8 cellular contexts compared by ENCODE assay signal in the genomic region with DNA sequence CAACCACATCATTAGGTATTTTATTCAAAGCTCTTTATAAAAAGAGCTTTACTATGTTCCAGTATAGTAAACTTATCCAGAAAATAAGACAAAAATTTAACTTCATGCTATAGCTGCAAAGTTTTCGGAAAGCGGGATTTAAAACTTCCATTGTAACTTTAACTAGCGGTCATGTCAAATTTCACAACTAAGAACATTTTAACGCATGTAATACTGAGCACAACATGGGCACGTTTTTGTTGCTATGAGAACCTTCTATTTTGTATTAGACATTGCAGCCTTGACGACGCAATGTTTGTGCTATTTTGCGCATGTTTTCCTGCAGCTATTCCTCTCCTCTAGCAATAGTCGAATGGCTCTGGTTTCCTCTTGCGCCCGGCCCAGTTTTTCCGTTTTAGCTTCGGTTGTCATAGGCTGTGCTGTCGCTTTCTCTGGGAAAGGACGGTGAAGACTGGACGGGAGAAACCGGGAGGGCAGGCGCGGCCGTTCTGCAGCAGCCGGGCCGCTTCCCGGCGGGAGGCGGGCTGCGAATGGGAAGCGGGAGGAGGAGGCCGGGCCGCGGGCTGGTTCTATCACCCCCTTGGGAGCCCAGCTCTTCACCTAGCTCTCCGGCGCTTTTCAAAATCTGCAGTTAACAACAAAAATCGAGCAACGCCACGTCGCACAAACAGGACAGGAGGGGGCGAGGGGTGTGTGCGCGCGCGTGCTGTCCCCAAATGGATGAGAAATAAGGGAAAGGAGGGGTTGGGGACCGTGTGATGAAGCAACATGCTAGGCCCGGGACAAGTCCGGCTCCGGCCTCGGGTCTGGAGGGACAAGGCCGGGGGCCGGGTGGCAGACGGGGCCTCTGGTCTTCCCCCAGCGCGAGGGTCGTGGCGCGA.
DNase-seq lines count a peak whose midpoint lies in the region; ATAC-seq and TF ChIP-seq lines count a peak whose summit lies in the region.

No MANE protein-coding gene starts in this region.

- H3K4me1 Mint-ChIP-seq in Calu3 (ENCODE audit: low read depth, unreplicated experiment) = peaks cover 29% of the 10 kb centered on the region
- peaks cover 9 to 25% of the 10 kb centered on the region in 2 donors for H3K4me1 Mint-ChIP-seq in natural killer cell treated with Interleukin-12 subunit alpha and Interleukin-12 subunit beta and Interleukin-15 and Interleukin-18, amount 100 ng/mL, for 72 hours (ENCODE audit: low read depth in 2 of 2)

- H3K27ac ChIP-seq in stomach = peak overlapping the region; percentile 99 to 100 (median 100)

- BruUV-seq in Calu3 (replicated peaks; lab: Mats Ljungman, UMichigan) = TSS peak; percentile 52

- TF ChIP-seq CTCF in Calu3 (IDR thresholded peaks at IDR 0.05; ENCODE audit: unreplicated experiment) = no peak
- TF ChIP-seq CTCF in stomach (IDR thresholded peaks at IDR 0.05) = no peak

- H3K27me3 ChIP-seq in stomach = no peaks in the 10 kb centered on the region

- intact Hi-C loops in Calu3 (cut with micrococcal nuclease; ENCODE audit: unreplicated experiment) (loop anchor here (1.0 to 5.0 kb wide), 3 partner anchors 73 to 127 kb away; a partner anchor contains a TSS), stomach (cut with DNase I; ENCODE audit: low total_unique reads) (loop anchor here (10.0 kb wide), 1 partner anchor 135 kb away; a partner anchor contains a TSS)

- peak; percentile 28 for ATAC-seq in GM21529 (IDR thresholded peaks at IDR 0.05; ENCODE audit: unreplicated experiment)
- ATAC-seq in natural killer cell treated with Interleukin-12 subunit alpha and Interleukin-12 subunit beta and Interleukin-15 and Interleukin-18, amount 100 ng/mL, for 72 hours = peak in 1 of 2 donors; percentile 17

- CTCF ChIA-PET in Calu3 (lab: Charles Lee) = interaction anchor here (0.5 to 0.8 kb wide), 2 partner anchors 73 to 82 kb away, joined by 3 to 9 read pairs; no protein-coding TSS in a partner anchor

- no peaks in the 10 kb centered on the region for H3K9me3 Mint-ChIP-seq in Calu3 (ENCODE audit: low read depth, unreplicated experiment)
- no peaks in the 10 kb centered on the region for H3K9me3 Mint-ChIP-seq in natural killer cell treated with Interleukin-12 subunit alpha and Interleukin-12 subunit beta and Interleukin-15 and Interleukin-18, amount 100 ng/mL, for 72 hours

- no peaks in the 10 kb centered on the region for H3K27me3 Mint-ChIP-seq in Calu3 (ENCODE audit: unreplicated experiment)
- no peaks in the 10 kb centered on the region for H3K27me3 Mint-ChIP-seq in natural killer cell treated with Interleukin-12 subunit alpha and Interleukin-12 subunit beta and Interleukin-15 and Interleukin-18, amount 100 ng/mL, for 72 hours

- H3K9me3 ChIP-seq in stomach = no peaks in the 10 kb centered on the region

- DNase-seq in Calu3 (peak; percentile 76), HuH-7.5 (ENCODE audit: low spot score) (peak; percentile 47), OCI-M1 (lab: John Stamatoyannopoulos, UW) (peak; percentile 96), fibroblast of peridontal ligament (ENCODE audit: extremely low read depth) (peak; percentile 93), stomach (peak; percentile 72)
- peak; percentile 31 to 36 for DNase-seq in activated T-helper 1 cell treated with anti-CD3 and anti-CD28 coated beads, Interleukin-2, amount 50 U/mL, for 16 hours (ENCODE audit: low read depth in 1 of 2, low spot score in 1 of 2)
- peak; percentile 61 for DNase-seq in natural killer cell treated with Interleukin-12 subunit alpha and Interleukin-12 subunit beta and Interleukin-15 and Interleukin-18, amount 100 ng/mL, for 72 hours (ENCODE audit: low spot score)

- peaks cover 13 to 34% (median 25%) of the 10 kb centered on the region in 4 donors for H3K4me1 ChIP-seq in stomach

- H3K4me3 ChIP-seq in stomach = peak overlapping the region; percentile 56 to 85 (median 68)

- peak overlapping the region; percentile 96 for H3K4me3 Mint-ChIP-seq in Calu3 (ENCODE audit: low read depth, unreplicated experiment)
- H3K4me3 Mint-ChIP-seq in natural killer cell treated with Interleukin-12 subunit alpha and Interleukin-12 subunit beta and Interleukin-15 and Interleukin-18, amount 100 ng/mL, for 72 hours = peak overlapping the region; percentile 93

- 1 to 2% (median 1%) methylated on average over 39 to 54 of the region's 54 CpGs for WGBS in stomach, 5 donors

- H3K27ac Mint-ChIP-seq in Calu3 (ENCODE audit: unreplicated experiment) = peak overlapping the region; percentile 100
- H3K27ac Mint-ChIP-seq in natural killer cell treated with Interleukin-12 subunit alpha and Interleukin-12 subunit beta and Interleukin-15 and Interleukin-18, amount 100 ng/mL, for 72 hours = peak overlapping the region; percentile 97 to 99

- peak in 2 of 4 donors; percentile 34 to 48 for TF ChIP-seq POLR2A in stomach (IDR thresholded peaks at IDR 0.05)

- TF ChIP-seq EP300 in stomach (IDR thresholded peaks at IDR 0.05) = no peak

- H3K36me3 Mint-ChIP-seq in Calu3 (ENCODE audit: insufficient read depth, unreplicated experiment) = peaks cover 50% of the 10 kb centered on the region
- H3K36me3 Mint-ChIP-seq in natural killer cell treated with Interleukin-12 subunit alpha and Interleukin-12 subunit beta and Interleukin-15 and Interleukin-18, amount 100 ng/mL, for 72 hours = no peaks in the 10 kb centered on the region

- no peaks in the 10 kb centered on the region for H3K36me3 ChIP-seq in stomach

Comparison
In these comparisons a context has a peak if more than half of its experiments do, and no peak if none do; other contexts are left out.
1. DNase-seq: peak in every context shown above with its lines; median percentile 96 in OCI-M1; 93 in fibroblast of peridontal ligament; 76 in Calu3; 72 in stomach; 61 in natural killer cell treated with Interleukin-12 subunit alpha and Interleukin-12 subunit beta and Interleukin-15 and Interleukin-18, amount 100 ng/mL, for 72 hours; 47 in HuH-7.5; 34 in activated T-helper 1 cell treated with anti-CD3 and anti-CD28 coated beads, Interleukin-2, amount 50 U/mL, for 16 hours.